Comparison of ENCODE assay signal across 8 cellular contexts in genomic region chrX:63686878-63687714, GRCh38.
DNase-seq lines count a peak whose midpoint lies in the region; ATAC-seq and TF ChIP-seq lines count a peak whose summit lies in the region.

No MANE protein-coding gene starts in this region.

- H3K27me3 ChIP-seq in transverse colon, result no peaks in the 10 kb centered on the region

- TF ChIP-seq POLR2A in transverse colon (IDR thresholded peaks at IDR 0.05), result no peak

- H3K36me3 ChIP-seq in transverse colon, result no peaks in the 10 kb centered on the region

- peak; percentile 57 for ATAC-seq in HG02623 (IDR thresholded peaks at IDR 0.05; ENCODE audit: unreplicated experiment)

- WGBS in transverse colon (ENCODE audit: low coverage in 1 of 2), 2 donors, result 11% methylated on average over 1 of the region's 1 CpG; no CpG with 5 or more reads in 1 of the 2 donors

- TF ChIP-seq CTCF in 22Rv1 (IDR thresholded peaks at IDR 0.05), result peak; percentile 63
- peak in 4 of 5 experiments; percentile 35 to 60 (median 47) for TF ChIP-seq CTCF in transverse colon (IDR thresholded peaks at IDR 0.05)

- intact Hi-C loops in transverse colon (cut with DNase I; ENCODE audit: low total_unique reads), result no loop called here

- DNase-seq in ELF-1 (ENCODE audit: low read depth, low spot score) (peak; percentile 72), NCI-H2171 treated with DMSO at 0.1 percent for 48 hours (lab: John Stamatoyannopoulos, UW) (peak; percentile 45), amniotic stem cell (lab: John Stamatoyannopoulos, UW) (peak; percentile 0), iPS DF 4.7 (ENCODE audit: extremely low read depth, low spot score) (peak; percentile 11), transverse colon (no peak)
- DNase-seq in activated effector memory CD4-positive, alpha-beta T cell treated with anti-CD3 and anti-CD28 coated beads, Interleukin-2, amount 50 U/mL, for 16 hours, result no peak

- H3K9me3 ChIP-seq in transverse colon, result no peaks in the 10 kb centered on the region

- no peaks in the 10 kb centered on the region for H3K4me1 ChIP-seq in transverse colon

- no peak for TF ChIP-seq EP300 in transverse colon (IDR thresholded peaks at IDR 0.05; ENCODE audit: low read depth)

- H3K27ac ChIP-seq in 22Rv1 (no peak overlapping the region), transverse colon (no peak overlapping the region)

- no peak overlapping the region for H3K4me3 ChIP-seq in transverse colon

- in situ Hi-C loops in transverse colon (cut with MboI; ENCODE audit: low pct_ligation_motif_present in 1 of 4, low pct_unique_long_range_greater_than_20kb in 1 of 4, low sequenced_read_pairs in 3 of 4), result no loop called here

Comparison
In these comparisons a context has a peak if more than half of its experiments do, and no peak if none do; other contexts are left out.
1. DNase-seq: peak in ELF-1 (single experiment), NCI-H2171 treated with DMSO at 0.1 percent for 48 hours (single experiment), amniotic stem cell (single experiment) and iPS DF 4.7 (single experiment); none in transverse colon (single experiment) and activated effector memory CD4-positive, alpha-beta T cell treated with anti-CD3 and anti-CD28 coated beads, Interleukin-2, amount 50 U/mL, for 16 hours (single experiment).